In genomic region chr14:26554069-26554772, GRCh38 we compare ENCODE assay signal across 30 cellular contexts. TPM values are rescaled to one million over a fixed set of nuclear protein-coding genes. Genes with fewer than 3 reads are reported as not detected.
"Had no signal": no experiment of that assay in that cellular context is flagged by ENCODE, and none has a peak within 500 bp of the region (broad histone marks: within the 10 kb centered on the region; RNA-seq: fewer than 3 reads in every experiment).

No MANE protein-coding gene starts in this region.

- FAIRE-seq: endometrium, endothelial cell of umbilical vein, frontal cortex had no signal

- H3K36me3 ChIP-seq: ascending aorta, breast epithelium, cardiac muscle cell, colonic mucosa, esophagus squamous epithelium had no signal

- ATAC-seq: activated naive CD4-positive, alpha-beta T cell treated with anti-CD3 and anti-CD28 coated beads, Interleukin-2, amount 50 U/mL, for 72 hours; activated T-cell treated with anti-CD3 and anti-CD28 coated beads, Interleukin-2, amount 50 U/mL, for 72 hours; T-helper 17 cell had no signal

- DNase-seq: activated CD4-positive, alpha-beta memory T cell treated with anti-CD3 and anti-CD28 coated beads, Interleukin-2, amount 10 ng/mL, durations not matched to agents 7 days and 5 days; activated CD4-positive, alpha-beta T cell treated with anti-CD3 and anti-CD28 coated beads for 1 hour; activated CD4-positive, alpha-beta T cell treated with anti-CD3 and anti-CD28 coated beads for 4 hours; activated CD4-positive, alpha-beta T cell treated with anti-CD3 and anti-CD28 coated beads, Interleukin-2, amount 10 ng/mL, durations not matched to agents 7 days and 5 days; activated CD4-positive, alpha-beta T cell treated with anti-CD3 and anti-CD28 coated beads, Interleukin-2, amount 50 U/mL, for 4 hours; activated CD8-positive, alpha-beta memory T cell treated with anti-CD3 and anti-CD28 coated beads, Interleukin-2, amount 50 U/mL, for 48 hours; activated gamma-delta T cell; activated naive CD4-positive, alpha-beta T cell; activated naive CD4-positive, alpha-beta T cell treated with anti-CD3 and anti-CD28 coated beads, Interleukin-2, amount 10 ng/mL, durations not matched to agents 7 days and 5 days; activated naive CD8-positive, alpha-beta T cell treated with anti-CD3 and anti-CD28 coated beads, Interleukin-2, amount 10 ng/mL, durations not matched to agents 7 days and 5 days; activated T-cell treated with anti-CD3 and anti-CD28 coated beads for 4 hours; activated T-cell treated with anti-CD3 and anti-CD28 coated beads, Interleukin-2, amount 50 U/mL, for 24 hours; activated T-cell treated with anti-CD3 and anti-CD28 coated beads, Interleukin-2, amount 50 U/mL, for 72 hours; central memory CD4-positive, alpha-beta T cell; cerebellar nuclear complex; colonic mucosa; effector CD8-positive, alpha-beta T cell; esophagus squamous epithelium; foreskin fibroblast; head of caudate nucleus; T-helper 17 cell; T1000 had no signal

- H3K27me3 ChIP-seq: ascending aorta, breast epithelium, cardiac muscle cell, colonic mucosa, esophagus squamous epithelium had no signal

- H3K9me3 ChIP-seq: ascending aorta, breast epithelium, colonic mucosa, esophagus squamous epithelium had no signal

- H3K4me3 ChIP-seq: ascending aorta, breast epithelium, cardiac muscle cell, colonic mucosa, esophagus squamous epithelium had no signal

- H3K27ac ChIP-seq: ascending aorta, breast epithelium, cardiac muscle cell, colonic mucosa, epithelial cell of prostate, esophagus squamous epithelium had no signal

- H3K4me1 ChIP-seq: ascending aorta, breast epithelium, colonic mucosa, esophagus squamous epithelium had no signal

RNA-seq across cellular contexts. Expression of gene NOVA1, which starts 43.6 kb away (rescaled TPM):
- total RNA-seq: activated CD4-positive, alpha-beta memory T cell treated with anti-CD3 and anti-CD28 coated beads, Interleukin-2, amount 10 ng/mL, durations not matched to agents 7 days and 5 days; activated CD4-positive, alpha-beta T cell treated with anti-CD3 and anti-CD28 coated beads, Interleukin-2, amount 10 ng/mL, durations not matched to agents 7 days and 5 days had no signal
